28 cellular contexts compared by ENCODE assay signal in genomic region chr7:124124201-124124600, GRCh38.
"Had no signal": no experiment of that assay in that cellular context is flagged by ENCODE, and none has a peak within 500 bp of the region (broad histone marks: within the 10 kb centered on the region; RNA-seq: fewer than 3 reads in every experiment).

No MANE protein-coding gene starts in this region.

- H3K9me3 ChIP-seq: neutrophil, psoas muscle, right atrium auricular region, right lobe of liver, testis, thyroid gland, transverse colon, upper lobe of left lung, vagina had no signal

- H2AFZ ChIP-seq: neural progenitor cell, parathyroid adenoma had no signal

- H3K36me3 ChIP-seq: left lung, neural progenitor cell, neutrophil, right atrium auricular region, right lobe of liver, thyroid gland, transverse colon, upper lobe of left lung, vagina had no signal

- H3K4me1 ChIP-seq: left lung, neural progenitor cell, parathyroid adenoma, psoas muscle, right atrium auricular region, right lobe of liver, testis, thyroid gland, transverse colon, upper lobe of left lung, vagina had no signal

- FAIRE-seq: islet of Langerhans had no signal

- H3K27me3 ChIP-seq: left lung, neural progenitor cell, neutrophil, right atrium auricular region, right lobe of liver, testis, thyroid gland, transverse colon, upper lobe of left lung, vagina had no signal

- DNase-seq: hippocampal formation; kidney; left colon; left lung; naive thymus-derived CD8-positive, alpha-beta T cell; occipital lobe; psoas muscle; right lobe of liver; stimulated activated CD4-positive, alpha-beta T cell treated with anti-CD3 and anti-CD28 coated beads, Interleukin-1b, Interleukin-23, amount 100 ng/mL, for 48 hours; stimulated activated CD4-positive, alpha-beta T cell treated with anti-CD3 and anti-CD28 coated beads, Interleukin-2, amount 100 ng/mL, for 48 hours; stimulated activated CD4-positive, alpha-beta T cell treated with anti-CD3 and anti-CD28 coated beads, Interleukin-4, amount 100 ng/mL, for 4 hours; stimulated activated CD8-positive, alpha-beta memory T cell treated with anti-CD3 and anti-CD28 coated beads, Interleukin-4, amount 100 ng/mL, for 48 hours; stimulated activated naive CD4-positive, alpha-beta T cell treated with Interleukin-2 at 50 U/mL for 16 hours; stimulated activated naive CD8-positive, alpha-beta T cell treated with anti-CD3 and anti-CD28 coated beads, Interleukin-15, amount 100 ng/mL, for 72 hours; substantia nigra; testis; thyroid gland; transverse colon; upper lobe of left lung had no signal

- H3K27ac ChIP-seq: left lung, neural progenitor cell, neutrophil, parathyroid adenoma, psoas muscle, right atrium auricular region, right lobe of liver, testis, thyroid gland, transverse colon, upper lobe of left lung, vagina had no signal

- ATAC-seq: left colon; left lung; naive thymus-derived CD8-positive, alpha-beta T cell; psoas muscle; right lobe of liver; stimulated activated memory B cell treated with anti-CD40 and anti-IgM and Interleukin-4, amounts not matched to agents 10 μg/mL and 1 μg/mL and 100 μg/mL, for 72 hours; stimulated activated naive CD8-positive, alpha-beta T cell treated with anti-CD3 and anti-CD28 coated beads, Interleukin-15, amount 100 ng/mL, for 72 hours had no signal

- H3K4me3 ChIP-seq: left lung, lung, neural progenitor cell, psoas muscle, right atrium auricular region, right lobe of liver, smooth muscle cell, testis, thyroid gland, transverse colon, upper lobe of left lung, vagina had no signal

- H3K4me2 ChIP-seq: neural progenitor cell, smooth muscle cell had no signal

- H3K9ac ChIP-seq: neural progenitor cell, parathyroid adenoma had no signal

- H3K79me2 ChIP-seq: parathyroid adenoma had no signal
